16 cellular contexts compared by ENCODE assay signal in genomic region chr1:100907887-100908286, GRCh38.
"Had no signal": no experiment of that assay in that cellular context is flagged by ENCODE, and none has a peak within 500 bp of the region (broad histone marks: within the 10 kb centered on the region; RNA-seq: fewer than 3 reads in every experiment).

No MANE protein-coding gene starts in this region.

- ATAC-seq: activated CD8-positive, alpha-beta memory T cell treated with anti-CD3 and anti-CD28 coated beads, Interleukin-2, amount 10 ng/mL, durations not matched to agents 7 days and 5 days; activated T-cell treated with anti-CD3 and anti-CD28 coated beads, Interleukin-2, amount 50 U/mL, for 4 hours; body of pancreas; effector memory CD8-positive, alpha-beta T cell; psoas muscle; right lobe of liver had no signal

- H3K4me3 Mint-ChIP-seq: activated CD8-positive, alpha-beta memory T cell treated with anti-CD3 and anti-CD28 coated beads, Interleukin-2, amount 10 ng/mL, durations not matched to agents 7 days and 5 days; activated T-cell treated with anti-CD3 and anti-CD28 coated beads, Interleukin-2, amount 50 U/mL, for 4 hours; dendritic cell treated with granulocyte-macrophage colony-stimulating factor and Interleukin-4, amounts not matched to agents 40 ng/mL and 50 ng/mL, for 4 days; effector memory CD8-positive, alpha-beta T cell had no signal

- DNase-seq: activated CD4-positive, alpha-beta T cell treated with anti-CD3 and anti-CD28 coated beads, Interleukin-2, amount 50 U/mL, for 48 hours; activated CD4-positive, CD25-positive, alpha-beta regulatory T cell; activated CD8-positive, alpha-beta memory T cell treated with anti-CD3 and anti-CD28 coated beads, Interleukin-2, amount 10 ng/mL, durations not matched to agents 7 days and 5 days; activated T-cell treated with anti-CD3 and anti-CD28 coated beads, Interleukin-2, amount 50 U/mL, for 4 hours; adrenal gland; body of pancreas; effector memory CD8-positive, alpha-beta T cell; hippocampal formation; midbrain; occipital lobe; psoas muscle; right lobe of liver; spleen; stimulated activated CD4-positive, alpha-beta T cell treated with anti-CD3 and anti-CD28 coated beads, Interleukin-1b, Interleukin-23, amount 100 ng/mL, for 48 hours; stimulated activated naive CD4-positive, alpha-beta T cell treated with Interleukin-2 at 50 U/mL for 16 hours had no signal

- H3K9me3 Mint-ChIP-seq: dendritic cell treated with granulocyte-macrophage colony-stimulating factor and Interleukin-4, amounts not matched to agents 40 ng/mL and 50 ng/mL, for 4 days had no signal

- H3K9me3 ChIP-seq: adrenal gland, body of pancreas, psoas muscle, right lobe of liver had no signal

- H3K27me3 ChIP-seq: adrenal gland, body of pancreas, right lobe of liver, spleen had no signal

- H3K27me3 Mint-ChIP-seq: activated CD8-positive, alpha-beta memory T cell treated with anti-CD3 and anti-CD28 coated beads, Interleukin-2, amount 10 ng/mL, durations not matched to agents 7 days and 5 days; dendritic cell treated with granulocyte-macrophage colony-stimulating factor and Interleukin-4, amounts not matched to agents 40 ng/mL and 50 ng/mL, for 4 days; effector memory CD8-positive, alpha-beta T cell had no signal

- H3K4me3 ChIP-seq: adrenal gland, body of pancreas, psoas muscle, right lobe of liver, spleen had no signal

- H3K27ac Mint-ChIP-seq: activated CD8-positive, alpha-beta memory T cell treated with anti-CD3 and anti-CD28 coated beads, Interleukin-2, amount 10 ng/mL, durations not matched to agents 7 days and 5 days; dendritic cell treated with granulocyte-macrophage colony-stimulating factor and Interleukin-4, amounts not matched to agents 40 ng/mL and 50 ng/mL, for 4 days had no signal
